ENCODE assay signal across 1 cellular context in the genomic region with DNA sequence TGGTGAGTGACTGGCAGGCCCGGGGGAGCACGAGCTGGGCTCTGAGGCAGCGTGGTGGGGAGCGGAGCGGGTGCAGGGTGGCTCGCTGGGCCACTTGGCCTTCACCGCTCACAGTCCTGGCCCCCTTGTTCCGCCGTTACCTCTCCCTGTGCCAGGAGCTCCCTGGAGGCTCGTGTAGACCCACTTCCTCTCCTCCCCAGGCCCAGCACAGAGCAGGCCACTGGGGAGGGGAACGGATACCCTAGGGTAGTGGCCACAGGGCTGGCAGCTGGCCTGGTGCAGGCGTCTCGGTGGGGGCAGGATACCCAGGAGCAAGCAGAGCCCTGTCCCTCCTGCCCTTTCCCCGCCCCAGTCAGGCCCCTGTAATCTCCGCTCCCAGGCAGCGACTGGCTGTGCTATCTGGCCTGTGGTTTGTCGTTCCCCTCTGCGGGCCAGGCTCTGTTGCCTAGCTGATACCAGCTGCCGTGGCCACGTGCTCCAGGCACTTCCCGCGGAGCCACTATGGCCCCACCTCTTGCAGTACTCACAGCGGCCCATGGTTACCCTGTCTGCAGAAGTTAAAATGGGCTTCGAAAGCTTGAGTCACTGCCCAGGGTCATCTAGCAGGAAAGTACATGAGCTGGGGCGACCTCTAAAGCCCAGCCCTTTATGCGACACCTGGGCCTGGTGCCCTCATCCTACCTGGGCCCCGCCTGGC.
A peak's percentile ranks its signal among the peaks of the same experiment; 100 is the strongest.
TF ChIP-seq lines count a peak whose summit lies in the region.

No MANE protein-coding gene starts in this region.

TF ChIP-seq in K562, 482 proteins besides CTCF, POLR2A, EP300 and RAD21 (continued from another document and continues in another):
- TF ChIP-seq, protein P1, sequence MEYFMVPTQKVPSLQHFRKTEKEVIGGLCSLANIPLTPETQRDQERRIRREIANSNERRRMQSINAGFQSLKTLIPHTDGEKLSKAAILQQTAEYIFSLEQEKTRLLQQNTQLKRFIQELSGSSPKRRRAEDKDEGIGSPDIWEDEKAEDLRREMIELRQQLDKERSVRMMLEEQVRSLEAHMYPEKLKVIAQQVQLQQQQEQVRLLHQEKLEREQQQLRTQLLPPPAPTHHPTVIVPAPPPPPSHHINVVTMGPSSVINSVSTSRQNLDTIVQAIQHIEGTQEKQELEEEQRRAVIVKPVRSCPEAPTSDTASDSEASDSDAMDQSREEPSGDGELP (CRISPR knock-in tag; IDR thresholded peaks at IDR 0.05; ENCODE audit: borderline replicate concordance): peak; percentile 99
- TF ChIP-seq SIX5 (IDR thresholded peaks at IDR 0.05; ENCODE audit: borderline replicate concordance in 1 of 2, insufficient read depth in 1 of 2, low read depth in 1 of 2, low read length in 2 of 2) (no peak), FOS (IDR thresholded peaks at IDR 0.05; ENCODE audit: extremely low read depth, insufficient read length) (no peak), RFX5 (IDR thresholded peaks at IDR 0.05; ENCODE audit: low read depth, low read length) (0 out of 2 replicates have a peak, but pooled peaks have one; percentile 42), BRD4 (IDR thresholded peaks at IDR 0.05) (peak; percentile 61; the same call in 1 of the 2 replicates), SRF (CRISPR knock-in tag; IDR thresholded peaks at IDR 0.05) (no peak), ZNF695 (CRISPR knock-in tag; IDR thresholded peaks at IDR 0.05) (no peak), XRCC4 (IDR thresholded peaks at IDR 0.05; ENCODE audit: extremely low read depth, insufficient read depth, insufficient read length) (no peak), JUNB (CRISPR knock-in tag; conservative IDR thresholded peaks at IDR 0.05) (no peak), POLR3A (IDR thresholded peaks at IDR 0.05; ENCODE audit: borderline replicate concordance, extremely low read depth, insufficient read depth, insufficient read length) (no peak), TOE1 (IDR thresholded peaks at IDR 0.05; ENCODE audit: borderline replicate concordance) (peak; percentile 86; the same call in 1 of the 2 replicates), TOE1 (CRISPR knock-in tag; IDR thresholded peaks at IDR 0.05; ENCODE audit: borderline replicate concordance, low read depth) (no peak), TBL1XR1 (IDR thresholded peaks at IDR 0.05; ENCODE audit: low read length in 2 of 2) (peak; percentile 97), ZNF561 (CRISPR knock-in tag; conservative IDR thresholded peaks at IDR 0.05) (no peak), STAT5B (CRISPR knock-in tag; IDR thresholded peaks at IDR 0.05) (no peak), HDAC8 (tag; IDR thresholded peaks at IDR 0.05) (0 out of 2 replicates have a peak, but pooled peaks have one; percentile 19), ZNF224 (CRISPR knock-in tag; IDR thresholded peaks at IDR 0.05) (no peak), FOXA3 (CRISPR knock-in tag; conservative IDR thresholded peaks at IDR 0.05 in 1 of 2, IDR thresholded peaks at IDR 0.05 in 1 of 2) (no peak; a peak in 2 of 4 replicates), EP400 (IDR thresholded peaks at IDR 0.05) (peak; percentile 91), ELF1 (tag; IDR thresholded peaks at IDR 0.05) (no peak), BCOR (IDR thresholded peaks at IDR 0.05) (peak; percentile 93), MCM5 (IDR thresholded peaks at IDR 0.05; ENCODE audit: low read depth) (no peak), KAT2B (IDR thresholded peaks at IDR 0.05; ENCODE audit: low read depth, low read length) (no peak), HNRNPLL (IDR thresholded peaks at IDR 0.05; ENCODE audit: low read depth, low read length, poor library complexity, severe bottlenecking) (no peak), CBFB (CRISPR knock-in tag; IDR thresholded peaks at IDR 0.05) (peak; percentile 100), ZNF134 (CRISPR knock-in tag; conservative IDR thresholded peaks at IDR 0.05) (no peak; the same call in 1 of the 2 replicates), ZNF584 (CRISPR knock-in tag; IDR thresholded peaks at IDR 0.05; ENCODE audit: low read depth) (peak; percentile 94), ERF (CRISPR knock-in tag; IDR thresholded peaks at IDR 0.05) (peak; percentile 9; the same call in 1 of the 2 replicates), FOXP1 (CRISPR knock-in tag; IDR thresholded peaks at IDR 0.05) (peak; percentile 98), ARID1B (IDR thresholded peaks at IDR 0.05) (peak; percentile 100), ETS2 (tag; IDR thresholded peaks at IDR 0.05; ENCODE audit: borderline replicate concordance, poor library complexity, severe bottlenecking) (no peak), NBN (IDR thresholded peaks at IDR 0.05; ENCODE audit: low read depth) (peak; percentile 88), NFE2 (IDR thresholded peaks at IDR 0.05; ENCODE audit: low read depth) (peak; percentile 26; the same call in 1 of the 2 replicates), NR3C1 (CRISPR knock-in tag; IDR thresholded peaks at IDR 0.05) (no peak), LEF1 (IDR thresholded peaks at IDR 0.05) (peak; percentile 91), RBM39 (optimal IDR thresholded peaks at IDR 0.05; ENCODE audit: low read depth, low read length) (no peak), IFI16 (CRISPR knock-in tag; IDR thresholded peaks at IDR 0.05) (no peak), KDM2B (CRISPR knock-in tag; IDR thresholded peaks at IDR 0.05) (no peak), ZNF785 (CRISPR knock-in tag; IDR thresholded peaks at IDR 0.05) (no peak)
- TF ChIP-seq, protein P2, sequence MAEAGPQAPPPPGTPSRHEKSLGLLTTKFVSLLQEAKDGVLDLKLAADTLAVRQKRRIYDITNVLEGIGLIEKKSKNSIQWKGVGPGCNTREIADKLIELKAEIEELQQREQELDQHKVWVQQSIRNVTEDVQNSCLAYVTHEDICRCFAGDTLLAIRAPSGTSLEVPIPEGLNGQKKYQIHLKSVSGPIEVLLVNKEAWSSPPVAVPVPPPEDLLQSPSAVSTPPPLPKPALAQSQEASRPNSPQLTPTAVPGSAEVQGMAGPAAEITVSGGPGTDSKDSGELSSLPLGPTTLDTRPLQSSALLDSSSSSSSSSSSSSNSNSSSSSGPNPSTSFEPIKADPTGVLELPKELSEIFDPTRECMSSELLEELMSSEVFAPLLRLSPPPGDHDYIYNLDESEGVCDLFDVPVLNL (CRISPR knock-in tag; IDR thresholded peaks at IDR 0.05; ENCODE audit: low read depth): no peak; the same call in 1 of the 2 replicates
- TF ChIP-seq, protein P3, sequence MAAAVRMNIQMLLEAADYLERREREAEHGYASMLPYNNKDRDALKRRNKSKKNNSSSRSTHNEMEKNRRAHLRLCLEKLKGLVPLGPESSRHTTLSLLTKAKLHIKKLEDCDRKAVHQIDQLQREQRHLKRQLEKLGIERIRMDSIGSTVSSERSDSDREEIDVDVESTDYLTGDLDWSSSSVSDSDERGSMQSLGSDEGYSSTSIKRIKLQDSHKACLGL (CRISPR knock-in tag; IDR thresholded peaks at IDR 0.05; ENCODE audit: borderline replicate concordance, poor library complexity, severe bottlenecking): peak; percentile 4
- TF ChIP-seq, protein P4, sequence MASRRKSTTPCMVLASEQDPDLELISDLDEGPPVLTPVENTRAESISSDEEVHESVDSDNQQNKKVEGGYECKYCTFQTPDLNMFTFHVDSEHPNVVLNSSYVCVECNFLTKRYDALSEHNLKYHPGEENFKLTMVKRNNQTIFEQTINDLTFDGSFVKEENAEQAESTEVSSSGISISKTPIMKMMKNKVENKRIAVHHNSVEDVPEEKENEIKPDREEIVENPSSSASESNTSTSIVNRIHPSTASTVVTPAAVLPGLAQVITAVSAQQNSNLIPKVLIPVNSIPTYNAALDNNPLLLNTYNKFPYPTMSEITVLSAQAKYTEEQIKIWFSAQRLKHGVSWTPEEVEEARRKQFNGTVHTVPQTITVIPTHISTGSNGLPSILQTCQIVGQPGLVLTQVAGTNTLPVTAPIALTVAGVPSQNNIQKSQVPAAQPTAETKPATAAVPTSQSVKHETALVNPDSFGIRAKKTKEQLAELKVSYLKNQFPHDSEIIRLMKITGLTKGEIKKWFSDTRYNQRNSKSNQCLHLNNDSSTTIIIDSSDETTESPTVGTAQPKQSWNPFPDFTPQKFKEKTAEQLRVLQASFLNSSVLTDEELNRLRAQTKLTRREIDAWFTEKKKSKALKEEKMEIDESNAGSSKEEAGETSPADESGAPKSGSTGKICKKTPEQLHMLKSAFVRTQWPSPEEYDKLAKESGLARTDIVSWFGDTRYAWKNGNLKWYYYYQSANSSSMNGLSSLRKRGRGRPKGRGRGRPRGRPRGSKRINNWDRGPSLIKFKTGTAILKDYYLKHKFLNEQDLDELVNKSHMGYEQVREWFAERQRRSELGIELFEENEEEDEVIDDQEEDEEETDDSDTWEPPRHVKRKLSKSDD (conservative IDR thresholded peaks at IDR 0.05; ENCODE audit: low read length): no peak
- TF ChIP-seq, protein P5, sequence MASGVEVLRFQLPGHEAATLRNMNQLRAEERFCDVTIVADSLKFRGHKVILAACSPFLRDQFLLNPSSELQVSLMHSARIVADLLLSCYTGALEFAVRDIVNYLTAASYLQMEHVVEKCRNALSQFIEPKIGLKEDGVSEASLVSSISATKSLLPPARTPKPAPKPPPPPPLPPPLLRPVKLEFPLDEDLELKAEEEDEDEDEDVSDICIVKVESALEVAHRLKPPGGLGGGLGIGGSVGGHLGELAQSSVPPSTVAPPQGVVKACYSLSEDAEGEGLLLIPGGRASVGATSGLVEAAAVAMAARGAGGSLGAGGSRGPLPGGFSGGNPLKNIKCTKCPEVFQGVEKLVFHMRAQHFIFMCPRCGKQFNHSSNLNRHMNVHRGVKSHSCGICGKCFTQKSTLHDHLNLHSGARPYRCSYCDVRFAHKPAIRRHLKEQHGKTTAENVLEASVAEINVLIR (CRISPR knock-in tag; IDR thresholded peaks at IDR 0.05): peak; percentile 21; the same call in 1 of the 2 replicates
- TF ChIP-seq, protein P6, sequence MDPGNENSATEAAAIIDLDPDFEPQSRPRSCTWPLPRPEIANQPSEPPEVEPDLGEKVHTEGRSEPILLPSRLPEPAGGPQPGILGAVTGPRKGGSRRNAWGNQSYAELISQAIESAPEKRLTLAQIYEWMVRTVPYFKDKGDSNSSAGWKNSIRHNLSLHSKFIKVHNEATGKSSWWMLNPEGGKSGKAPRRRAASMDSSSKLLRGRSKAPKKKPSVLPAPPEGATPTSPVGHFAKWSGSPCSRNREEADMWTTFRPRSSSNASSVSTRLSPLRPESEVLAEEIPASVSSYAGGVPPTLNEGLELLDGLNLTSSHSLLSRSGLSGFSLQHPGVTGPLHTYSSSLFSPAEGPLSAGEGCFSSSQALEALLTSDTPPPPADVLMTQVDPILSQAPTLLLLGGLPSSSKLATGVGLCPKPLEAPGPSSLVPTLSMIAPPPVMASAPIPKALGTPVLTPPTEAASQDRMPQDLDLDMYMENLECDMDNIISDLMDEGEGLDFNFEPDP (CRISPR knock-in tag; IDR thresholded peaks at IDR 0.05): 0 out of 2 replicates have a peak, but pooled peaks have one; percentile 18
- TF ChIP-seq, protein P7, sequence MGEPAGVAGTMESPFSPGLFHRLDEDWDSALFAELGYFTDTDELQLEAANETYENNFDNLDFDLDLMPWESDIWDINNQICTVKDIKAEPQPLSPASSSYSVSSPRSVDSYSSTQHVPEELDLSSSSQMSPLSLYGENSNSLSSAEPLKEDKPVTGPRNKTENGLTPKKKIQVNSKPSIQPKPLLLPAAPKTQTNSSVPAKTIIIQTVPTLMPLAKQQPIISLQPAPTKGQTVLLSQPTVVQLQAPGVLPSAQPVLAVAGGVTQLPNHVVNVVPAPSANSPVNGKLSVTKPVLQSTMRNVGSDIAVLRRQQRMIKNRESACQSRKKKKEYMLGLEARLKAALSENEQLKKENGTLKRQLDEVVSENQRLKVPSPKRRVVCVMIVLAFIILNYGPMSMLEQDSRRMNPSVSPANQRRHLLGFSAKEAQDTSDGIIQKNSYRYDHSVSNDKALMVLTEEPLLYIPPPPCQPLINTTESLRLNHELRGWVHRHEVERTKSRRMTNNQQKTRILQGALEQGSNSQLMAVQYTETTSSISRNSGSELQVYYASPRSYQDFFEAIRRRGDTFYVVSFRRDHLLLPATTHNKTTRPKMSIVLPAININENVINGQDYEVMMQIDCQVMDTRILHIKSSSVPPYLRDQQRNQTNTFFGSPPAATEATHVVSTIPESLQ (CRISPR knock-in tag; IDR thresholded peaks at IDR 0.05): peak; percentile 90
- TF ChIP-seq, protein P8, sequence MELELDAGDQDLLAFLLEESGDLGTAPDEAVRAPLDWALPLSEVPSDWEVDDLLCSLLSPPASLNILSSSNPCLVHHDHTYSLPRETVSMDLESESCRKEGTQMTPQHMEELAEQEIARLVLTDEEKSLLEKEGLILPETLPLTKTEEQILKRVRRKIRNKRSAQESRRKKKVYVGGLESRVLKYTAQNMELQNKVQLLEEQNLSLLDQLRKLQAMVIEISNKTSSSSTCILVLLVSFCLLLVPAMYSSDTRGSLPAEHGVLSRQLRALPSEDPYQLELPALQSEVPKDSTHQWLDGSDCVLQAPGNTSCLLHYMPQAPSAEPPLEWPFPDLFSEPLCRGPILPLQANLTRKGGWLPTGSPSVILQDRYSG (tag; conservative IDR thresholded peaks at IDR 0.05; ENCODE audit: low read depth): peak; percentile 92
- TF ChIP-seq, protein P9, sequence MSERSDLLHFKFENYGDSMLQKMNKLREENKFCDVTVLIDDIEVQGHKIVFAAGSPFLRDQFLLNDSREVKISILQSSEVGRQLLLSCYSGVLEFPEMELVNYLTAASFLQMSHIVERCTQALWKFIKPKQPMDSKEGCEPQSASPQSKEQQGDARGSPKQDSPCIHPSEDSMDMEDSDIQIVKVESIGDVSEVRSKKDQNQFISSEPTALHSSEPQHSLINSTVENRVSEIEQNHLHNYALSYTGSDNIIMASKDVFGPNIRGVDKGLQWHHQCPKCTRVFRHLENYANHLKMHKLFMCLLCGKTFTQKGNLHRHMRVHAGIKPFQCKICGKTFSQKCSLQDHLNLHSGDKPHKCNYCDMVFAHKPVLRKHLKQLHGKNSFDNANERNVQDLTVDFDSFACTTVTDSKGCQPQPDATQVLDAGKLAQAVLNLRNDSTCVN (CRISPR knock-in tag; IDR thresholded peaks at IDR 0.05): no peak
- TF ChIP-seq, protein P10, sequence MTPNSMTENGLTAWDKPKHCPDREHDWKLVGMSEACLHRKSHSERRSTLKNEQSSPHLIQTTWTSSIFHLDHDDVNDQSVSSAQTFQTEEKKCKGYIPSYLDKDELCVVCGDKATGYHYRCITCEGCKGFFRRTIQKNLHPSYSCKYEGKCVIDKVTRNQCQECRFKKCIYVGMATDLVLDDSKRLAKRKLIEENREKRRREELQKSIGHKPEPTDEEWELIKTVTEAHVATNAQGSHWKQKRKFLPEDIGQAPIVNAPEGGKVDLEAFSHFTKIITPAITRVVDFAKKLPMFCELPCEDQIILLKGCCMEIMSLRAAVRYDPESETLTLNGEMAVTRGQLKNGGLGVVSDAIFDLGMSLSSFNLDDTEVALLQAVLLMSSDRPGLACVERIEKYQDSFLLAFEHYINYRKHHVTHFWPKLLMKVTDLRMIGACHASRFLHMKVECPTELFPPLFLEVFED (CRISPR knock-in tag; conservative IDR thresholded peaks at IDR 0.05): peak; percentile 75; the same call in 1 of the 2 replicates
- TF ChIP-seq, protein P11, sequence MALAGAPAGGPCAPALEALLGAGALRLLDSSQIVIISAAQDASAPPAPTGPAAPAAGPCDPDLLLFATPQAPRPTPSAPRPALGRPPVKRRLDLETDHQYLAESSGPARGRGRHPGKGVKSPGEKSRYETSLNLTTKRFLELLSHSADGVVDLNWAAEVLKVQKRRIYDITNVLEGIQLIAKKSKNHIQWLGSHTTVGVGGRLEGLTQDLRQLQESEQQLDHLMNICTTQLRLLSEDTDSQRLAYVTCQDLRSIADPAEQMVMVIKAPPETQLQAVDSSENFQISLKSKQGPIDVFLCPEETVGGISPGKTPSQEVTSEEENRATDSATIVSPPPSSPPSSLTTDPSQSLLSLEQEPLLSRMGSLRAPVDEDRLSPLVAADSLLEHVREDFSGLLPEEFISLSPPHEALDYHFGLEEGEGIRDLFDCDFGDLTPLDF (CRISPR knock-in tag; IDR thresholded peaks at IDR 0.05): peak; percentile 92
